Comparison of ENCODE assay signal across 17 cellular contexts in genomic region chr3:177622520-177622919, GRCh38.
DNase-seq lines count a peak whose midpoint lies in the region; ATAC-seq and TF ChIP-seq lines count a peak whose summit lies in the region.
"Had no signal": no experiment of that assay in that cellular context is flagged by ENCODE, and none has a peak within 500 bp of the region (broad histone marks: within the 10 kb centered on the region; RNA-seq: fewer than 3 reads in every experiment).

No MANE protein-coding gene starts in this region.

- H3K9me3 ChIP-seq in breast epithelium: no peaks in the 10 kb centered on the region
- H3K9me3 ChIP-seq in Panc1 (ENCODE audit: control insufficient read depth, insufficient read depth, low read depth, low read length): no peaks in the 10 kb centered on the region
- no peaks in the 10 kb centered on the region for H3K9me3 ChIP-seq in sigmoid colon

- no TSS peak for BruUV-seq in MCF 10A (replicated peaks; lab: Mats Ljungman, UMichigan)
- no TSS peak for BruUV-seq in Panc1 (replicated peaks; lab: Mats Ljungman, UMichigan)

- TF ChIP-seq CTCF in breast epithelium (IDR thresholded peaks at IDR 0.05) (no peak), MCF 10A (IDR thresholded peaks at IDR 0.05; ENCODE audit: unreplicated experiment) (no peak), Panc1 (IDR thresholded peaks at IDR 0.05) (peak; percentile 12; the same call in 1 of the 2 replicates), sigmoid colon (IDR thresholded peaks at IDR 0.05) (no peak), glutamatergic neuron (IDR thresholded peaks at IDR 0.05; ENCODE audit: partially characterized antibody, unreplicated experiment) (no peak)

- no peak for DNase-seq in breast epithelium (ENCODE audit: low spot score in 2 of 2)
- DNase-seq in MCF 10A (ENCODE audit: unreplicated experiment): no peak
- DNase-seq in Panc1 (ENCODE audit: low read depth, low spot score): no peak
- peak; percentile 34 for DNase-seq in fibroblast of the conjunctiva (ENCODE audit: low read depth)
- no peak for DNase-seq in sigmoid colon
- DNase-seq in glutamatergic neuron: no peak
- no peak for DNase-seq in NCI-H226
- DNase-seq: activated CD4-positive, alpha-beta T cell treated with anti-CD3 and anti-CD28 coated beads, Interleukin-2, amount 50 U/mL, for 4 hours; amygdala; caudate nucleus; DMS153; effector CD4-positive, alpha-beta T cell; islet precursor cell; NCI-H2029; NCI-H446 treated with DMSO at 0.1 percent for 48 hours; stimulated activated CD8-positive, alpha-beta memory T cell treated with anti-CD3 and anti-CD28 coated beads, Interleukin-4, amount 100 ng/mL, for 48 hours had no signal

- POLR2A ChIA-PET in MCF 10A (lab: Yijun Ruan, JAX): interaction anchor here (0.6 kb wide), 1 partner anchor 169 kb away, joined by 3 read pairs; no protein-coding TSS in a partner anchor
- POLR2A ChIA-PET in Panc1 (lab: Charles Lee): interaction anchor here (0.7 kb wide), 2 partner anchors 60 to 71 kb away, joined by 7 to 13 read pairs; no protein-coding TSS in a partner anchor

- no peak overlapping the region for H3K27ac Mint-ChIP-seq in MCF 10A (ENCODE audit: low read depth, unreplicated experiment)
- no peak overlapping the region for H3K27ac Mint-ChIP-seq in glutamatergic neuron (ENCODE audit: unreplicated experiment)

- H3K4me3 Mint-ChIP-seq in MCF 10A (ENCODE audit: unreplicated experiment): no peak overlapping the region
- no peak overlapping the region for H3K4me3 Mint-ChIP-seq in glutamatergic neuron (ENCODE audit: unreplicated experiment)

- H3K27me3 Mint-ChIP-seq in MCF 10A (ENCODE audit: insufficient read depth, unreplicated experiment): no peaks in the 10 kb centered on the region
- peaks cover 2% of the 10 kb centered on the region for H3K27me3 Mint-ChIP-seq in glutamatergic neuron (ENCODE audit: unreplicated experiment)

- no peaks in the 10 kb centered on the region for H3K9me3 Mint-ChIP-seq in MCF 10A (ENCODE audit: unreplicated experiment)
- no peaks in the 10 kb centered on the region for H3K9me3 Mint-ChIP-seq in glutamatergic neuron (ENCODE audit: unreplicated experiment)

- CTCF ChIA-PET in MCF 10A (lab: Yijun Ruan, JAX): interaction anchor here (0.6 to 1.1 kb wide), 6 partner anchors 9 to 822 kb away, joined by 3 to 4 read pairs (median 3); no protein-coding TSS in a partner anchor
- CTCF ChIA-PET in Panc1 (lab: Charles Lee): interaction anchor here (1.1 kb wide), 1 partner anchor 762 kb away, joined by 3 read pairs; no protein-coding TSS in a partner anchor

- TF ChIP-seq POLR2A in breast epithelium (IDR thresholded peaks at IDR 0.05) (no peak), sigmoid colon (IDR thresholded peaks at IDR 0.05) (no peak)

- ATAC-seq in Panc1 (no peak), HG02623 (IDR thresholded peaks at IDR 0.05; ENCODE audit: unreplicated experiment) (no peak)

- intact Hi-C loops in breast epithelium (cut with DNase I; ENCODE audit: low total_unique reads): no loop called here
- intact Hi-C loops in MCF 10A (cut with micrococcal nuclease): no loop called here
- intact Hi-C loops in Panc1 (cut with micrococcal nuclease; ENCODE audit: unreplicated experiment): no loop called here
- intact Hi-C loops in sigmoid colon (cut with DNase I): no loop called here

- H3K4me1 Mint-ChIP-seq in MCF 10A (ENCODE audit: insufficient read depth, unreplicated experiment): peaks cover 15% of the 10 kb centered on the region
- H3K4me1 Mint-ChIP-seq in glutamatergic neuron (ENCODE audit: low read depth, unreplicated experiment): peaks cover 2% of the 10 kb centered on the region

- no peak for TF ChIP-seq EP300 in sigmoid colon (IDR thresholded peaks at IDR 0.05)

- H3K27ac ChIP-seq in breast epithelium: peak overlapping the region; percentile 22 to 37
- peak overlapping the region; percentile 90; the same call in 1 of the 2 replicates for H3K27ac ChIP-seq in Panc1 (ENCODE audit: low read length)
- H3K27ac ChIP-seq in sigmoid colon: peak overlapping the region in 3 of 4 donors; percentile 27 to 54 (median 38)

- H3K36me3 Mint-ChIP-seq in MCF 10A (ENCODE audit: insufficient read depth, unreplicated experiment) (peaks cover 18% of the 10 kb centered on the region), glutamatergic neuron (ENCODE audit: unreplicated experiment) (peaks cover 2% of the 10 kb centered on the region)

- in situ Hi-C loops in Panc1 (cut with HindIII; ENCODE audit: low pct_unique_long_range_greater_than_20kb, low sequenced_read_pairs): no loop called here

- H3K27me3 ChIP-seq in breast epithelium (no peaks in the 10 kb centered on the region), Panc1 (ENCODE audit: control insufficient read depth, insufficient read depth, low read length) (no peaks in the 10 kb centered on the region), sigmoid colon (no peaks in the 10 kb centered on the region)

- H3K36me3 ChIP-seq in breast epithelium (no peaks in the 10 kb centered on the region), Panc1 (ENCODE audit: control insufficient read depth, insufficient read depth, low read length) (no peaks in the 10 kb centered on the region), sigmoid colon (no peaks in the 10 kb centered on the region)

- H3K4me3 ChIP-seq in breast epithelium: no peak overlapping the region
- no peak overlapping the region for H3K4me3 ChIP-seq in Panc1 (ENCODE audit: low read depth in 2 of 2, low read length in 2 of 2)
- H3K4me3 ChIP-seq in sigmoid colon: no peak overlapping the region

- peaks cover 0 to 3% of the 10 kb centered on the region in 2 donors for H3K4me1 ChIP-seq in breast epithelium
- peaks cover 18% of the 10 kb centered on the region for H3K4me1 ChIP-seq in Panc1 (ENCODE audit: control insufficient read depth, insufficient read depth, low read length)
- peaks cover 0 to 38% (median 30%) of the 10 kb centered on the region in 4 donors for H3K4me1 ChIP-seq in sigmoid colon

- WGBS in sigmoid colon, 2 donors: 90 to 96% methylated on average over 1 of the region's 1 CpG

Comparison
In these comparisons a context has a peak if more than half of its experiments do, and no peak if none do; other contexts are left out.
1. H3K27ac ChIP-seq: peak in every context shown above with its lines; median percentile 90 in Panc1; 38 in sigmoid colon; 30 in breast epithelium.